Comparison of ENCODE assay signal across 1 cellular context in the genomic region with DNA sequence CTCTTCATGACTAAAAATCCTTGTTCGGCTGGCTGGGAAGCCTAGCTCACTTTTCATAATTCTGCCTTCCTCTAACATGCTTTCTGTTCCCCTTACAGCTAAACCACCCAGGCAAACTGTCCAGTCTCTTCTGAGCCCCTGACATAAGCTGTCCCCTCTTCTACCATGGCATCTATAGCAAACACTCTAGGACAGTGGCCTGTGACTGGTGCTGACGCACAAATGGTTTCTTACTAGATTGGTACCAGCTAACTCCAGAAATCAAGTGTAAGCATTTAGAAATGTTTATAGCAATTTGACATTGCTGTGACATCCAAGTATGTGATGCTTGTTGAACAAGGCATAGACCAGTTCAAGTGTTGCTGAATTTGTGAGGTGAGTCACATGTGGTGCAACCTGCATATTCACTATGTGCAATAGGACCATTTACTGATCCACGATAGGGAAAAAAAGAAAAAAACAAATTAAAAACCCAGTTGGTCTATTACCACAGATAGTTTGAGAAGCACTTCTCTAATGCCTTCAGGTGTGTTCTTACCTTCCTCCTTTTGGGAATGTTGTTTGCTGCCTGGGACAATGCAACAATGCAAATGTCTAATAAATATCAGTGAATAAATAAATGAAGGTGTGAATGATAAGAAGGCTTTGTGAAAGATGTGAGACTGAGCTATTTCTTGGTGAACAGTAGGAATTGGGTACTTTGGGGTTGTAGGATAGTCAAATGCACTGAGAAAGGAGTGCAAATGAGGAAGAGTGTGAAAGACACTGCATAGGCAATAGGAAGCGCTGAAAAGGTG.
TF ChIP-seq lines count a peak whose summit lies in the region.

No MANE protein-coding gene starts in this region.

TF ChIP-seq in GM12878, 131 proteins besides CTCF, POLR2A, EP300 and RAD21:
- TF ChIP-seq TCF7 (IDR thresholded peaks at IDR 0.05; ENCODE audit: borderline replicate concordance) (no peak), NFYA (IDR thresholded peaks at IDR 0.05; ENCODE audit: borderline replicate concordance, low read depth, low read length) (no peak), SPI1 (IDR thresholded peaks at IDR 0.05; ENCODE audit: borderline replicate concordance, insufficient read depth, low read depth, low read length) (peak; percentile 47; the same call in 1 of the 2 replicates), MTA2 (IDR thresholded peaks at IDR 0.05; ENCODE audit: low read depth) (no peak), CBX3 (IDR thresholded peaks at IDR 0.05; ENCODE audit: borderline replicate concordance, low read depth) (no peak)
